1 cellular context compared by ENCODE assay signal in genomic region chr4:151792995-151793394, GRCh38.
TF ChIP-seq lines count a peak whose summit lies in the region.

No MANE protein-coding gene starts in this region.

TF ChIP-seq in GM12878, 131 proteins besides CTCF, POLR2A, EP300 and RAD21 (continued from another document):
- no peak for TF ChIP-seq SMAD5 (IDR thresholded peaks at IDR 0.05; ENCODE audit: low read depth)
- TF ChIP-seq IKZF2 (IDR thresholded peaks at IDR 0.05), result no peak
- TF ChIP-seq RFX5 (IDR thresholded peaks at IDR 0.05; ENCODE audit: low read depth, low read length), result no peak
- no peak for TF ChIP-seq RAD51 (IDR thresholded peaks at IDR 0.05)
- TF ChIP-seq PBX3 (IDR thresholded peaks at IDR 0.05; ENCODE audit: insufficient replicate concordance, low read depth, low read length), result no peak
- TF ChIP-seq EED (IDR thresholded peaks at IDR 0.05; ENCODE audit: low read depth), result peak; percentile 64; the same call in 1 of the 2 replicates
- no peak for TF ChIP-seq NBN (IDR thresholded peaks at IDR 0.05)
- TF ChIP-seq MYB (IDR thresholded peaks at IDR 0.05; ENCODE audit: borderline replicate concordance, low read depth, low read length), result no peak
- TF ChIP-seq ZSCAN29 (IDR thresholded peaks at IDR 0.05), result no peak
- peak; percentile 33; the same call in 1 of the 2 replicates for TF ChIP-seq NFIC (IDR thresholded peaks at IDR 0.05; ENCODE audit: low read depth, low read length)
- TF ChIP-seq GABPA (IDR thresholded peaks at IDR 0.05; ENCODE audit: low read depth), result no peak
- TF ChIP-seq CEBPB (IDR thresholded peaks at IDR 0.05; ENCODE audit: borderline replicate concordance in 1 of 2, low read depth in 2 of 2, low read length in 2 of 2), result no peak
- TF ChIP-seq BCL11A (IDR thresholded peaks at IDR 0.05; ENCODE audit: low read depth, low read length), result no peak
